Comparison of ENCODE assay signal across 8 cellular contexts in the genomic region with DNA sequence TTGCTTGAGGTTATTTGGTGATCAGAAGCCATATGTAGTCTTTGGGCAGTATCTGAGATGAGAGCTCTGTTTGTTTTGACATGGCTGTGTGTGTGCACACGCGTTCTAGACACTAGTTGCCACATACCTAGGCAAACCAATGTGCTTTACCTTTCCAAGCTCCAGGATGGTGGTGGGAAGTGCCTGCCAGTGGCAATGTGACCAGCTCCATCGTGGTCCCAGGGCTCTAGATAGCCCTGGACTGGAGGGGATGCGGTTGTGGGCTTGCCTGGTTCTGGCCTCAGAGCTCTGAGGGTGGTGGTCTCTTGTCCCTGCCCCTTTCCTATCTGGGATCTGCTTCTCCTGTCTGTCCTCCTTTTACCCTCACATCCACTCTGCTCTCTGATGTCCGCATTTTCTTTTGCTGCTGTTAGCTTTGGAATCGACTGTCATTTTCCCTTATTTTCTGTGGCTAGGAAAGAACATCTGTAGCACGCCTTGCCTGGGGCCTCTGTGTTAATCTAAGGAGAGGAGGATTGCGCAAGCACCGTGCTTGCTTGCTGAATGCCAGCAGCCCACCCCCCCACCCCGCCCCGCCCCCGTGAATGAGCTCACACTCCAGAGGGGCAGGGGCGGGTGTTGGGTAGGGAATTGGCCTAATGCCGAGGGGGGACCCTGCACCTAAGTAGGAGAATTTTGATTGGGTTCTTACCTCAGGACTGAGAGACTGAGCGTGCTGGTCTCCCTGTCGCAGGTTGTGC.
DNase-seq lines count a peak whose midpoint lies in the region; ATAC-seq and TF ChIP-seq lines count a peak whose summit lies in the region.

No MANE protein-coding gene starts in this region.

- TF ChIP-seq CTCF in nephron progenitor cell (IDR thresholded peaks at IDR 0.05): no peak

- ATAC-seq in esophagus mucosa (peak; percentile 60), HG02759 (IDR thresholded peaks at IDR 0.05; ENCODE audit: unreplicated experiment) (no peak)

- peaks cover 4% of the 10 kb centered on the region for H3K27me3 Mint-ChIP-seq in nephron progenitor cell (ENCODE audit: low read depth, poor library complexity)

- peaks cover 62% of the 10 kb centered on the region for H3K36me3 ChIP-seq in BLaER1

- peak overlapping the region; percentile 10 for H3K4me3 Mint-ChIP-seq in nephron progenitor cell

- no peak overlapping the region for H3K4me3 ChIP-seq in BLaER1

- peaks cover 77% of the 10 kb centered on the region for H3K4me1 ChIP-seq in BLaER1

- peaks cover 17% of the 10 kb centered on the region for H3K36me3 Mint-ChIP-seq in nephron progenitor cell (ENCODE audit: low read depth)

- peak overlapping the region; percentile 60 for H3K27ac ChIP-seq in BLaER1

- H3K4me1 Mint-ChIP-seq in nephron progenitor cell: peaks cover 55% of the 10 kb centered on the region

- peaks cover 100% of the 10 kb centered on the region for H4K20me1 ChIP-seq in BLaER1

- peak overlapping the region; percentile 90 for H3K27ac Mint-ChIP-seq in nephron progenitor cell

- no peaks in the 10 kb centered on the region for H3K9me3 ChIP-seq in BLaER1

- no peaks in the 10 kb centered on the region for H3K9me3 Mint-ChIP-seq in nephron progenitor cell

- no peak overlapping the region; the same call in 1 of the 2 replicates for H3K9ac ChIP-seq in BLaER1

- peak overlapping the region; percentile 85 for H3K4me2 ChIP-seq in BLaER1

- no peaks in the 10 kb centered on the region for H3K27me3 ChIP-seq in BLaER1

- DNase-seq in NCI-H226: peak; percentile 58
- DNase-seq in nephron progenitor cell: peak; percentile 18
- DNase-seq in activated effector memory CD4-positive, alpha-beta T cell treated with Interleukin-2 at 50 U/mL for 16 hours: no peak
- no peak for DNase-seq in stimulated activated CD4-positive, alpha-beta T cell treated with anti-CD3 and anti-CD28 coated beads, Interleukin-15, amount 100 ng/mL, for 24 hours
- no peak for DNase-seq in stimulated activated CD4-positive, alpha-beta T cell treated with anti-CD3 and anti-CD28 coated beads, Interleukin-1b, Interleukin-23, amount 100 ng/mL, for 48 hours

Comparison
In these comparisons a context has a peak if more than half of its experiments do, and no peak if none do; other contexts are left out.
1. DNase-seq: peak in NCI-H226 (single experiment) and nephron progenitor cell (single experiment); none in activated effector memory CD4-positive, alpha-beta T cell treated with Interleukin-2 at 50 U/mL for 16 hours (single experiment), stimulated activated CD4-positive, alpha-beta T cell treated with anti-CD3 and anti-CD28 coated beads, Interleukin-15, amount 100 ng/mL, for 24 hours (single experiment) and stimulated activated CD4-positive, alpha-beta T cell treated with anti-CD3 and anti-CD28 coated beads, Interleukin-1b, Interleukin-23, amount 100 ng/mL, for 48 hours (single experiment).